12 cellular contexts compared by ENCODE assay signal in genomic region chr3:127044996-127045395, GRCh38.
A peak's percentile ranks its signal among the peaks of the same experiment; 100 is the strongest.
DNase-seq lines count a peak whose midpoint lies in the region; ATAC-seq and TF ChIP-seq lines count a peak whose summit lies in the region.
"Had no signal": no experiment of that assay in that cellular context is flagged by ENCODE, and none has a peak within 500 bp of the region (broad histone marks: within the 10 kb centered on the region; RNA-seq: fewer than 3 reads in every experiment).

No MANE protein-coding gene starts in this region.

- H3K27me3 Mint-ChIP-seq in Caco-2 (ENCODE audit: insufficient read depth, unreplicated experiment), result peaks cover 3% of the 10 kb centered on the region

- peaks cover 13% of the 10 kb centered on the region for H3K36me3 Mint-ChIP-seq in Caco-2 (ENCODE audit: insufficient read depth, unreplicated experiment)

- H3K36me3 ChIP-seq in Caco-2 (ENCODE audit: control insufficient read depth, insufficient read depth, low read length) (no peaks in the 10 kb centered on the region), Loucy (ENCODE audit: insufficient read depth, low read length) (no peaks in the 10 kb centered on the region), uterus (no peaks in the 10 kb centered on the region)

- POLR2A ChIA-PET in Caco-2 (lab: Charles Lee), result no interaction called here

- no peak overlapping the region for H3K4me3 ChIP-seq in Caco-2 (ENCODE audit: low read depth, low read length)
- H3K4me3 ChIP-seq in Loucy (ENCODE audit: low read length, poor library complexity, severe bottlenecking), result no peak overlapping the region
- no peak overlapping the region for H3K4me3 ChIP-seq in uterus

- no peak overlapping the region for H3K27ac ChIP-seq in uterus

- no peaks in the 10 kb centered on the region for H3K79me2 ChIP-seq in Loucy (ENCODE audit: insufficient read depth, low read length)

- H3K9me3 Mint-ChIP-seq in Caco-2 (ENCODE audit: unreplicated experiment), result peaks cover 21% of the 10 kb centered on the region

- TF ChIP-seq CTCF in Caco-2 (IDR thresholded peaks at IDR 0.05; ENCODE audit: insufficient read depth in 1 of 2, low read depth in 1 of 2, low read length in 1 of 2, severe bottlenecking in 1 of 2, unreplicated experiment in 1 of 2), result no peak
- TF ChIP-seq CTCF in Loucy (conservative IDR thresholded peaks at IDR 0.05; ENCODE audit: low read length), result no peak
- no peak for TF ChIP-seq CTCF in uterus (IDR thresholded peaks at IDR 0.05)

- H3K9me3 ChIP-seq in Caco-2 (no peaks in the 10 kb centered on the region; the same call in 1 of the 2 replicates), Loucy (ENCODE audit: insufficient read depth, low read depth, low read length) (no peaks in the 10 kb centered on the region), uterus (no peaks in the 10 kb centered on the region)

- BruUV-seq in Caco-2 (replicated peaks; lab: Mats Ljungman, UMichigan), result no TSS peak

- H3K27ac Mint-ChIP-seq in Caco-2 (ENCODE audit: unreplicated experiment), result no peak overlapping the region

- H3K4me1 ChIP-seq in Caco-2 (no peaks in the 10 kb centered on the region), Loucy (ENCODE audit: insufficient read depth, low read length, poor library complexity, severe bottlenecking) (no peaks in the 10 kb centered on the region), uterus (no peaks in the 10 kb centered on the region)

- intact Hi-C loops in Caco-2 (cut with micrococcal nuclease; ENCODE audit: unreplicated experiment), result no loop called here
- intact Hi-C loops in uterus (cut with DNase I; ENCODE audit: low total_unique reads), result no loop called here

- H3K9me2 ChIP-seq in Loucy (replicated peaks; ENCODE audit: low read depth, low read length), result no peaks in the 10 kb centered on the region

- H3F3A ChIP-seq in Loucy (ENCODE audit: low read depth), result no peaks in the 10 kb centered on the region

- H3K9ac ChIP-seq in Loucy (ENCODE audit: low read depth, low read length, poor library complexity, severe bottlenecking), result no peak overlapping the region

- H3K4me2 ChIP-seq in Loucy (ENCODE audit: low read depth, low read length, poor library complexity, severe bottlenecking), result no peak overlapping the region

- peak; percentile 43 to 61 for DNase-seq in Caco-2
- peak; percentile 63 for DNase-seq in SW480 (ENCODE audit: low spot score)
- peak; percentile 55 for DNase-seq in left kidney (ENCODE audit: low read depth, low spot score)
- DNase-seq in uterus, result no peak
- DNase-seq in RKO (ENCODE audit: low spot score), result no peak
- DNase-seq: anterior cingulate cortex; EL; stimulated activated CD4-positive, alpha-beta T cell treated with anti-CD3 and anti-CD28 coated beads, Interleukin-15, amount 100 ng/mL, for 24 hours; T1000 had no signal

- CTCF ChIA-PET in Caco-2 (lab: Charles Lee), result no interaction called here

- H3K4me1 Mint-ChIP-seq in Caco-2 (ENCODE audit: low read depth, unreplicated experiment), result peaks cover 7% of the 10 kb centered on the region

- no peaks in the 10 kb centered on the region for H4K20me1 ChIP-seq in Loucy (ENCODE audit: insufficient read depth, low read length, poor library complexity, severe bottlenecking)

- TF ChIP-seq POLR2A in uterus (IDR thresholded peaks at IDR 0.05), result no peak

- peak overlapping the region; percentile 75; the same call in 1 of the 2 replicates for H2AFZ ChIP-seq in Loucy (ENCODE audit: low read length)

- H3K4me3 Mint-ChIP-seq in Caco-2 (ENCODE audit: unreplicated experiment), result no peak overlapping the region

- ATAC-seq in GM19035 (IDR thresholded peaks at IDR 0.05; ENCODE audit: unreplicated experiment) (no peak), GM21786 (IDR thresholded peaks at IDR 0.05; ENCODE audit: unreplicated experiment) (no peak)

- H3K27me3 ChIP-seq in Caco-2 (replicated peaks; ENCODE audit: control insufficient read depth, insufficient read depth, low read length) (no peaks in the 10 kb centered on the region), Loucy (ENCODE audit: insufficient read depth, low read length, poor library complexity, severe bottlenecking) (no peaks in the 10 kb centered on the region), uterus (no peaks in the 10 kb centered on the region)

Comparison
In these comparisons a context has a peak if more than half of its experiments do, and no peak if none do; other contexts are left out.
1. DNase-seq: peak in Caco-2 (2 of 2), SW480 (single experiment) and left kidney (single experiment); none in uterus (0 of 2) and RKO (single experiment).